ENCODE assay signal across 31 cellular contexts in the genomic region with DNA sequence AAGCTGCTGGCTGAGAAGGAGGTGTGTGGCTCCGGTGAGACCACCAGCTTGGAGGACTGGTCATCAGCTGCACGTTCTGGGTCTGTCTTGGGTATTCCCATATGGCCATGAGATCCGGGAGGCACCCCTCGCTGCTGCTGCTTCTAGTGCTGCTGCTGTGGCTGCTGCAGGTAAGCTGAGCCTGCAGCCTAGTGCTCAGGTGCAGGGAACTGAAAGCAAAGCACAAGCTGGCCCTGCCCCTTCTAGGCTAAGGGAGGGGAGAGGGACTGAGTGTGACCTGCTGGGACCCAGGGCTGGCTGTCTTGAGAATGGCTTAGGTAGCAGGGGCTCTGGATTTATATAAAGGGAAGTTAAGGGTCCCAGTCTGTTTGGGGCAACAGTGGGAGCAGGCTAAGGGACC. TPM values are rescaled to one million over a fixed set of nuclear protein-coding genes. Genes with fewer than 3 reads are reported as not detected.
DNase-seq lines count a peak whose midpoint lies in the region; ATAC-seq, FAIRE-seq and TF ChIP-seq lines count a peak whose summit lies in the region.
"Had no signal": no experiment of that assay in that cellular context is flagged by ENCODE, and none has a peak within 500 bp of the region (broad histone marks: within the 10 kb centered on the region; RNA-seq: fewer than 3 reads in every experiment).

No MANE protein-coding gene starts in this region.

- CTCF ChIA-PET in H1 (lab: Charles Lee; ENCODE audit: partially characterized antibody): interaction anchor here (0.6 to 1.5 kb wide), 7 partner anchors 9 to 945 kb away, joined by 3 to 5 read pairs (median 4); a partner anchor contains a TSS

- no peak overlapping the region for H2BK15ac ChIP-seq in H1 (ENCODE audit: low read length)

- H2BK20ac ChIP-seq in H1 (ENCODE audit: low read length): no peak overlapping the region

- H3K4me1 ChIP-seq in H1 (replicated peaks in 1 of 4; ENCODE audit: control insufficient read depth in 3 of 4, insufficient read depth in 4 of 4, low read length in 3 of 4) (0 out of 7 replicates have a peak, but pooled peaks cover 0 to 2% (median 0%) of the 10 kb centered on the region in 4 experiments), heart right ventricle (peaks cover 0 to 9% (median 0%) of the 10 kb centered on the region in 9 donors)
- H3K4me1 ChIP-seq in effector memory CD4-positive, alpha-beta T cell (ENCODE audit: control insufficient read depth, insufficient read depth, low read length, poor library complexity, severe bottlenecking): no peaks in the 10 kb centered on the region
- H3K4me1 ChIP-seq: left lung, upper lobe of right lung had no signal

- H3K4me3 ChIP-seq in H1 (ENCODE audit: extremely low read depth in 1 of 4, insufficient read depth in 2 of 4, low read depth in 3 of 4, low read length in 4 of 4): no peak overlapping the region
- H3K4me3 ChIP-seq in effector memory CD4-positive, alpha-beta T cell (ENCODE audit: insufficient read depth, low read depth, low read length, poor library complexity, severe bottlenecking): no peak overlapping the region
- no peak overlapping the region for H3K4me3 ChIP-seq in heart right ventricle
- H3K4me3 ChIP-seq: GM23248, left lung, upper lobe of right lung had no signal

- POLR2A ChIA-PET in H1 (lab: Charles Lee; ENCODE audit: partially characterized antibody): interaction anchor here (0.6 to 0.9 kb wide), 3 partner anchors 19 to 153 kb away, joined by 3 to 5 read pairs (median 3); a partner anchor contains a TSS

- H3K79me1 ChIP-seq in H1 (ENCODE audit: low read depth, low read length): no peaks in the 10 kb centered on the region

- H3K27me3 Mint-ChIP-seq in type B pancreatic cell: no peaks in the 10 kb centered on the region
- H3K27me3 Mint-ChIP-seq: activated CD4-positive, alpha-beta memory T cell treated with anti-CD3 and anti-CD28 coated beads, Interleukin-2, amount 10 ng/mL, durations not matched to agents 7 days and 5 days; activated naive CD8-positive, alpha-beta T cell treated with anti-CD3 and anti-CD28 coated beads, Interleukin-2, amount 50 U/mL, for 24 hours; CD4-positive, alpha-beta memory T cell had no signal

- H3K4me3 Mint-ChIP-seq in type B pancreatic cell: peak overlapping the region; percentile 77
- H3K4me3 Mint-ChIP-seq: activated CD4-positive, alpha-beta memory T cell treated with anti-CD3 and anti-CD28 coated beads, Interleukin-2, amount 10 ng/mL, durations not matched to agents 7 days and 5 days; activated naive CD8-positive, alpha-beta T cell treated with anti-CD3 and anti-CD28 coated beads, Interleukin-2, amount 50 U/mL, for 24 hours; CD4-positive, alpha-beta memory T cell had no signal

- no peak overlapping the region for H4K8ac ChIP-seq in H1 (ENCODE audit: extremely low read depth, insufficient read depth, low read length)

- H3K23me2 ChIP-seq in H1 (ENCODE audit: low read depth, low read length): no peaks in the 10 kb centered on the region

- no peak for TF ChIP-seq EP300 in H1 (IDR thresholded peaks at IDR 0.05; ENCODE audit: borderline replicate concordance in 1 of 2, low read depth in 2 of 2, low read length in 2 of 2)

- H3K9me3 ChIP-seq in H1 (ENCODE audit: insufficient read depth in 2 of 2, low read depth in 1 of 2, low read length in 1 of 2) (no peaks in the 10 kb centered on the region), heart right ventricle (no peaks in the 10 kb centered on the region)
- H3K9me3 ChIP-seq in effector memory CD4-positive, alpha-beta T cell (ENCODE audit: control insufficient read depth, low read length): no peaks in the 10 kb centered on the region
- H3K9me3 ChIP-seq: left lung, upper lobe of right lung had no signal

- no peak for TF ChIP-seq POLR2A in H1 (IDR thresholded peaks at IDR 0.05; ENCODE audit: control extremely low read depth in 1 of 2, low read depth in 2 of 2, low read length in 2 of 2)

- no peak for TF ChIP-seq RAD21 in H1 (IDR thresholded peaks at IDR 0.05 in 1 of 2, conservative IDR thresholded peaks at IDR 0.05 in 1 of 2; ENCODE audit: low read depth in 2 of 2, low read length in 2 of 2)

- H2BK120ac ChIP-seq in H1 (replicated peaks; ENCODE audit: low read depth, low read length): no peak overlapping the region

- H3K36me3 Mint-ChIP-seq in type B pancreatic cell: no peaks in the 10 kb centered on the region

- H3K9ac ChIP-seq in H1 (replicated peaks in 1 of 4; ENCODE audit: extremely low read depth in 1 of 4, low read depth in 3 of 4, low read length in 3 of 4): no peak overlapping the region
- H3K9ac ChIP-seq: GM23248 had no signal

- H3K27ac ChIP-seq in H1 (ENCODE audit: low read depth, low read length) (no peak overlapping the region), heart right ventricle (no peak overlapping the region)
- H3K27ac ChIP-seq in effector memory CD4-positive, alpha-beta T cell (ENCODE audit: insufficient read depth, low read length, poor library complexity, severe bottlenecking): no peak overlapping the region
- H3K27ac ChIP-seq: GM23248, left lung, upper lobe of right lung had no signal

- 79% methylated on average over 4 of the region's 4 CpGs; no CpG with 5 or more reads in 1 of the 2 experiments for WGBS in H1 (ENCODE audit: extremely low coverage in 1 of 2, insufficient coverage in 1 of 2, insufficient read length in 1 of 2, insufficient replicate concordance in 2 of 2, low coverage in 1 of 2, low lambda C conversion rate in 2 of 2, missing lambda C conversion rate in 1 of 2), 2 experiments
- WGBS in heart right ventricle, 2 donors: 87 to 89% methylated on average over 4 of the region's 4 CpGs

- no peak overlapping the region for H3K56ac ChIP-seq in H1 (replicated peaks; ENCODE audit: insufficient read length, low read depth, low read length)

- no peak overlapping the region for H2BK5ac ChIP-seq in H1 (ENCODE audit: low read depth, low read length)

- H3K4me2 ChIP-seq in H1 (ENCODE audit: insufficient read depth in 1 of 2, low read depth in 2 of 2, low read length in 2 of 2): no peak overlapping the region

- H4K91ac ChIP-seq in H1 (replicated peaks; ENCODE audit: insufficient read length, low read length): no peak overlapping the region

- no peak for FAIRE-seq in H1 (lab: Jason Lieb, UNC)
- FAIRE-seq: G401.6, small intestine had no signal

- H3K18ac ChIP-seq in H1 (ENCODE audit: extremely low read depth, low read length): no peak overlapping the region

- ATAC-seq in heart right ventricle (no peak), GM19452 (IDR thresholded peaks at IDR 0.05; ENCODE audit: unreplicated experiment) (no peak)
- ATAC-seq: activated naive CD8-positive, alpha-beta T cell treated with anti-CD3 and anti-CD28 coated beads, Interleukin-2, amount 50 U/mL, for 24 hours; left lung; upper lobe of right lung had no signal

- H3K4me1 Mint-ChIP-seq in type B pancreatic cell (ENCODE audit: unreplicated experiment): peaks cover 28% of the 10 kb centered on the region
- H3K4me1 Mint-ChIP-seq: activated CD4-positive, alpha-beta memory T cell treated with anti-CD3 and anti-CD28 coated beads, Interleukin-2, amount 10 ng/mL, durations not matched to agents 7 days and 5 days; activated naive CD8-positive, alpha-beta T cell treated with anti-CD3 and anti-CD28 coated beads, Interleukin-2, amount 50 U/mL, for 24 hours; CD4-positive, alpha-beta memory T cell had no signal

- H4K5ac ChIP-seq in H1 (ENCODE audit: insufficient read length, low read depth, low read length): no peak overlapping the region

- no peak overlapping the region for H3K4ac ChIP-seq in H1 (replicated peaks; ENCODE audit: insufficient read length, low read depth, low read length)

- no peak for TF ChIP-seq CTCF in H1 (IDR thresholded peaks at IDR 0.05; ENCODE audit: control extremely low read depth in 1 of 3, insufficient read depth in 1 of 3, low read depth in 1 of 3, low read length in 3 of 3)
- TF ChIP-seq CTCF in type B pancreatic cell (conservative IDR thresholded peaks at IDR 0.05): no peak
- TF ChIP-seq CTCF in heart right ventricle (IDR thresholded peaks at IDR 0.05): no peak

- no peaks in the 10 kb centered on the region for H3K36me3 ChIP-seq in H1 (ENCODE audit: control insufficient read depth in 2 of 4, insufficient read depth in 4 of 4, low read length in 3 of 4)
- no peaks in the 10 kb centered on the region for H3K36me3 ChIP-seq in effector memory CD4-positive, alpha-beta T cell (ENCODE audit: control insufficient read depth, insufficient read depth, low read length)
- peaks cover 0 to 11% (median 0%) of the 10 kb centered on the region in 9 donors for H3K36me3 ChIP-seq in heart right ventricle
- H3K36me3 ChIP-seq: left lung, upper lobe of right lung had no signal

- peak overlapping the region; percentile 81; the same call in 1 of the 2 replicates for H2AFZ ChIP-seq in H1 (ENCODE audit: low read length)
- H2AFZ ChIP-seq: GM23248 had no signal

- no peaks in the 10 kb centered on the region for H3K9me3 Mint-ChIP-seq in type B pancreatic cell
- H3K9me3 Mint-ChIP-seq: activated CD4-positive, alpha-beta memory T cell treated with anti-CD3 and anti-CD28 coated beads, Interleukin-2, amount 10 ng/mL, durations not matched to agents 7 days and 5 days; activated naive CD8-positive, alpha-beta T cell treated with anti-CD3 and anti-CD28 coated beads, Interleukin-2, amount 50 U/mL, for 24 hours; CD4-positive, alpha-beta memory T cell had no signal

- intact Hi-C loops in heart right ventricle (cut with DNase I): loop anchor here in 1 of 10 donors (10.0 kb wide), 1 partner anchor 96 kb away; no protein-coding TSS in a partner anchor

- no peaks in the 10 kb centered on the region for H4K20me1 ChIP-seq in H1 (replicated peaks in 1 of 2; ENCODE audit: control insufficient read depth in 1 of 2, insufficient read depth in 2 of 2, low read length in 2 of 2)

- H2BK12ac ChIP-seq in H1 (ENCODE audit: low read depth, low read length): no peak overlapping the region

- H3K79me2 ChIP-seq in H1 (ENCODE audit: control insufficient read depth in 1 of 2, insufficient read depth in 2 of 2, low read length in 2 of 2): no peaks in the 10 kb centered on the region

- H3K14ac ChIP-seq in H1 (ENCODE audit: insufficient read length): no peak overlapping the region

- no peak overlapping the region for H3K23ac ChIP-seq in H1 (ENCODE audit: insufficient read length)

- peak; percentile 5 for DNase-seq in NCI-H748 (lab: John Stamatoyannopoulos, UW; ENCODE audit: unreplicated experiment)
- no peak for DNase-seq in NCI-H748 treated with DMSO at 0.1 percent for 48 hours (lab: John Stamatoyannopoulos, UW)
- DNase-seq in NCI-H2171 treated with DMSO at 0.1 percent for 48 hours (lab: John Stamatoyannopoulos, UW): peak; percentile 44
- no peak for DNase-seq in H1 (ENCODE audit: low read depth in 1 of 2, low spot score in 2 of 2)
- no peak for DNase-seq in type B pancreatic cell (ENCODE audit: extremely low spot score, unreplicated experiment)
- no peak for DNase-seq in effector memory CD4-positive, alpha-beta T cell
- no peak for DNase-seq in heart right ventricle
- DNase-seq: activated CD4-positive, alpha-beta memory T cell treated with anti-CD3 and anti-CD28 coated beads, Interleukin-2, amount 10 ng/mL, durations not matched to agents 7 days and 5 days; activated CD4-positive, CD25-positive, alpha-beta regulatory T cell treated with anti-CD3 and anti-CD28 coated beads, Interleukin-2, amount 50 U/mL, for 72 hours; activated effector memory CD4-positive, alpha-beta T cell treated with Interleukin-2 at 50 U/mL for 16 hours; activated naive CD8-positive, alpha-beta T cell treated with anti-CD3 and anti-CD28 coated beads, Interleukin-2, amount 50 U/mL, for 24 hours; CD4-positive, alpha-beta memory T cell; DMS 273 treated with DMSO at 0.1 percent for 48 hours; erythroblast; foreskin fibroblast; GM23248; Karpas-422; left lung; mesendoderm; NCI-H1930; NCI-H82; occipital lobe; retina; Right ventricle myocardium superior; small intestine; stimulated activated CD4-positive, alpha-beta T cell treated with anti-CD3 and anti-CD28 coated beads, Interleukin-1b, Interleukin-23, amount 100 ng/mL, for 48 hours; T1000; upper lobe of right lung had no signal

- H2AK5ac ChIP-seq in H1 (ENCODE audit: low read depth, low read length): no peak overlapping the region

- peak overlapping the region; percentile 52 for H3K27ac Mint-ChIP-seq in type B pancreatic cell
- H3K27ac Mint-ChIP-seq: activated CD4-positive, alpha-beta memory T cell treated with anti-CD3 and anti-CD28 coated beads, Interleukin-2, amount 10 ng/mL, durations not matched to agents 7 days and 5 days; activated naive CD8-positive, alpha-beta T cell treated with anti-CD3 and anti-CD28 coated beads, Interleukin-2, amount 50 U/mL, for 24 hours; CD4-positive, alpha-beta memory T cell had no signal

- H3K27me3 ChIP-seq in H1 (replicated peaks in 1 of 4; ENCODE audit: control insufficient read depth in 3 of 4, extremely low read depth in 1 of 4, insufficient read depth in 3 of 4, low read length in 3 of 4) (no peaks in the 10 kb centered on the region; a peak in 2 of 7 replicates), heart right ventricle (no peaks in the 10 kb centered on the region)
- no peaks in the 10 kb centered on the region for H3K27me3 ChIP-seq in effector memory CD4-positive, alpha-beta T cell (replicated peaks; ENCODE audit: control insufficient read depth, insufficient read depth, low read length, poor library complexity, severe bottlenecking)
- H3K27me3 ChIP-seq: left lung, upper lobe of right lung had no signal

RNA-seq across cellular contexts. Expression of a gene that starts 0.4 kb away (rescaled TPM):
- 1.7 and 2.3 TPM in 2 replicates for total RNA-seq in H1 (2021; fragmentation: NEBNext Ultra II Directional; extraction: Animal tissue kit (Norgen Biotek cat#: 25700))
- polyA plus RNA-seq in H1 (2011; rRNA removed) (0.78 and 1.5 TPM in 2 replicates), heart right ventricle (1 to 10 TPM in 1 of 2 donors, under 1 TPM in 1; 0.45 to 2.4 TPM)
- polyA plus RNA-seq in H1 (2011; cell fraction: cytosol; rRNA removed): 2.0 TPM
- polyA plus RNA-seq in H1 (2011; cell fraction: nucleus; rRNA removed): 2.0 TPM
- polyA plus RNA-seq in H1 (2012, experiment 1 of 2): 1.1 to 1.9 TPM (median 1.5 TPM) in 4 replicates
- 0.39 TPM for polyA plus RNA-seq in H1 (2012, experiment 2 of 2)
- polyA plus RNA-seq in H1 (2013, experiment 1 of 2): 1.3 TPM
- polyA plus RNA-seq in H1 (2013, experiment 2 of 2): 1.3 TPM
- polyA minus RNA-seq in H1 (2011; rRNA and poly(A)+ RNA removed): 2.7 and 3.2 TPM in 2 replicates
- polyA minus RNA-seq in H1 (2011; cell fraction: cytosol; rRNA and poly(A)+ RNA removed): 1.5 TPM
- polyA minus RNA-seq in H1 (2011; cell fraction: nucleus; rRNA and poly(A)+ RNA removed): 2.3 TPM
- total RNA-seq in type B pancreatic cell (ENCODE audit: low replicate concordance) (3.6 and 6.9 TPM in 2 replicates), heart right ventricle (1 to 10 TPM in 3 of 10 donors, under 1 TPM in 7; 0.34 to 2.0 (median 0.89) TPM)
- total RNA-seq: A172, GM23248 had no signal
- polyA plus RNA-seq: GM23248 had no signal

RNA-seq across cellular contexts. Expression of a gene that starts 18.4 kb away (rescaled TPM):
- total RNA-seq in H1 (2021; fragmentation: NEBNext Ultra II Directional; extraction: Animal tissue kit (Norgen Biotek cat#: 25700)): 24.7 and 28.5 TPM in 2 replicates
- polyA plus RNA-seq in H1 (2011; rRNA removed) (2.8 and 5.4 TPM in 2 replicates), heart right ventricle (1 to 10 TPM; 2.4 to 8.3 TPM)
- 5.9 TPM for polyA plus RNA-seq in H1 (2011; cell fraction: cytosol; rRNA removed)
- 3.6 TPM for polyA plus RNA-seq in H1 (2011; cell fraction: nucleus; rRNA removed)
- 6.4 to 9.2 TPM (median 7.3 TPM) in 4 replicates for polyA plus RNA-seq in H1 (2012, experiment 1 of 2)
- polyA plus RNA-seq in H1 (2012, experiment 2 of 2): 0.73 TPM
- polyA plus RNA-seq in H1 (2013, experiment 1 of 2): 19.2 TPM
- 18.7 TPM for polyA plus RNA-seq in H1 (2013, experiment 2 of 2)
- polyA minus RNA-seq in H1 (2011; rRNA and poly(A)+ RNA removed): 7.6 and 9.2 TPM in 2 replicates
- polyA minus RNA-seq in H1 (2011; cell fraction: cytosol; rRNA and poly(A)+ RNA removed): 6.1 TPM
- 15.3 TPM for polyA minus RNA-seq in H1 (2011; cell fraction: nucleus; rRNA and poly(A)+ RNA removed)
- total RNA-seq in type B pancreatic cell (ENCODE audit: low replicate concordance) (13.8 and 27.6 TPM in 2 replicates), heart right ventricle (10 to 100 TPM; 16.6 to 38.3 (median 28.0) TPM)

RNA-seq across cellular contexts. Expression of a gene that starts 18.5 kb away (rescaled TPM):
- total RNA-seq in H1 (2021; fragmentation: NEBNext Ultra II Directional; extraction: Animal tissue kit (Norgen Biotek cat#: 25700)): 3.5 and 3.9 TPM in 2 replicates
- polyA plus RNA-seq in H1 (2011; rRNA removed) (1.3 and 1.4 TPM in 2 replicates), heart right ventricle (1 to 10 TPM; 4.0 to 6.1 TPM)
- polyA plus RNA-seq in H1 (2011; cell fraction: cytosol; rRNA removed): 1.1 TPM
- 1.1 TPM for polyA plus RNA-seq in H1 (2011; cell fraction: nucleus; rRNA removed)
- 1.2 to 1.8 TPM (median 1.3 TPM) in 4 replicates for polyA plus RNA-seq in H1 (2012, experiment 1 of 2)
- polyA plus RNA-seq in H1 (2012, experiment 2 of 2): 1.1 TPM
- 1.8 TPM for polyA plus RNA-seq in H1 (2013, experiment 1 of 2)
- 1.7 TPM for polyA plus RNA-seq in H1 (2013, experiment 2 of 2)
- 1.5 and 1.6 TPM in 2 replicates for polyA minus RNA-seq in H1 (2011; rRNA and poly(A)+ RNA removed)
- 2.1 TPM for polyA minus RNA-seq in H1 (2011; cell fraction: cytosol; rRNA and poly(A)+ RNA removed)
- 3.4 TPM for polyA minus RNA-seq in H1 (2011; cell fraction: nucleus; rRNA and poly(A)+ RNA removed)
- total RNA-seq in type B pancreatic cell (ENCODE audit: low replicate concordance) (6.4 and 7.6 TPM in 2 replicates), heart right ventricle (10 to 100 TPM in 6 of 10 donors, 1 to 10 TPM in 4; 7.6 to 14.3 (median 10.1) TPM)

RNA-seq across cellular contexts. Expression of a gene that starts 25.2 kb away (rescaled TPM):
- total RNA-seq in H1 (2021; fragmentation: NEBNext Ultra II Directional; extraction: Animal tissue kit (Norgen Biotek cat#: 25700)): 0.50 and 0.69 TPM in 2 replicates
- 0.02 TPM in 2 replicates for polyA plus RNA-seq in H1 (2011; rRNA removed)
- 0.14 TPM for polyA plus RNA-seq in H1 (2011; cell fraction: cytosol; rRNA removed)
- 0.16 TPM for polyA plus RNA-seq in H1 (2011; cell fraction: nucleus; rRNA removed)
- polyA plus RNA-seq in H1 (2012, experiment 1 of 2): 0.13 TPM in 1 of 4 replicates, not detected in the others
- not detected for polyA plus RNA-seq in H1 (2012, experiment 2 of 2)
- polyA plus RNA-seq in H1 (2013, experiment 1 of 2): 0.36 TPM
- polyA plus RNA-seq in H1 (2013, experiment 2 of 2): 0.33 TPM
- polyA minus RNA-seq in H1 (2011; rRNA and poly(A)+ RNA removed): not detected in 2 replicates
- not detected for polyA minus RNA-seq in H1 (2011; cell fraction: cytosol; rRNA and poly(A)+ RNA removed)
- 0.10 TPM for polyA minus RNA-seq in H1 (2011; cell fraction: nucleus; rRNA and poly(A)+ RNA removed)
- total RNA-seq in type B pancreatic cell (ENCODE audit: low replicate concordance): 0.88 and 1.6 TPM in 2 replicates
- total RNA-seq in heart right ventricle: 1 to 10 TPM in 4 of 10 donors, under 1 TPM in 6; 0.45 to 2.5 (median 0.93) TPM
- polyA plus RNA-seq in heart right ventricle: 1 to 10 TPM in 1 of 2 donors, under 1 TPM in 1; 0.75 to 7.5 TPM

Comparison
In these comparisons a context has a peak if more than half of its experiments do, and no peak if none do; other contexts are left out.
1. DNase-seq: peak in NCI-H748 (single experiment) and NCI-H2171 treated with DMSO at 0.1 percent for 48 hours (single experiment); none in NCI-H748 treated with DMSO at 0.1 percent for 48 hours (single experiment), H1 (0 of 2), type B pancreatic cell (single experiment), effector memory CD4-positive, alpha-beta T cell (0 of 3) and heart right ventricle (0 of 2).